ENCODE assay signal across 21 cellular contexts in genomic region chr12:52241205-52241842, GRCh38. TPM values are rescaled to one million over a fixed set of nuclear protein-coding genes. Genes with fewer than 3 reads are reported as not detected.
DNase-seq lines count a peak whose midpoint lies in the region; ATAC-seq and TF ChIP-seq lines count a peak whose summit lies in the region.
"Had no signal": no experiment of that assay in that cellular context is flagged by ENCODE, and none has a peak within 500 bp of the region (broad histone marks: within the 10 kb centered on the region; RNA-seq: fewer than 3 reads in every experiment).

No MANE protein-coding gene starts in this region.

- H4K20me1 ChIP-seq in MM.1S (ENCODE audit: insufficient read depth, low read length) = no peaks in the 10 kb centered on the region

- H3K4me2 ChIP-seq in MM.1S (ENCODE audit: low read depth, low read length) = no peak overlapping the region

- POLR2A ChIA-PET in HEK293 (lab: Yijun Ruan, JAX) = no interaction called here

- H3K27ac ChIP-seq in HEK293 (ENCODE audit: extremely low read depth, low read depth, low read length) (no peak overlapping the region), MM.1S (ENCODE audit: low read length) (no peak overlapping the region)
- H3K27ac ChIP-seq: ovary, tibial artery had no signal

- H3K9me3 Mint-ChIP-seq in neural crest cell (no peaks in the 10 kb centered on the region), chondrocyte (ENCODE audit: low read depth) (no peaks in the 10 kb centered on the region)
- H3K9me3 Mint-ChIP-seq: HFFc6, T-cell had no signal

- H3F3A ChIP-seq in MM.1S (ENCODE audit: insufficient read depth, low read length) = no peaks in the 10 kb centered on the region

- TF ChIP-seq CTCF in GM06990 (IDR thresholded peaks at IDR 0.05; ENCODE audit: insufficient read depth, low read length, poor library complexity, severe bottlenecking) = peak; percentile 27
- no peak for TF ChIP-seq CTCF in HEK293 (tag by site-specific recombination; IDR thresholded peaks at IDR 0.05)
- TF ChIP-seq CTCF in neural crest cell (conservative IDR thresholded peaks at IDR 0.05) = no peak
- no peak for TF ChIP-seq CTCF in MM.1S (IDR thresholded peaks at IDR 0.05; ENCODE audit: low read length)
- TF ChIP-seq CTCF in chondrocyte (IDR thresholded peaks at IDR 0.05) = no peak

- H3K27ac Mint-ChIP-seq in neural crest cell (ENCODE audit: unreplicated experiment) (peak overlapping the region; percentile 35), chondrocyte (ENCODE audit: unreplicated experiment) (no peak overlapping the region)
- H3K27ac Mint-ChIP-seq: HFFc6, T-cell had no signal

- peaks cover 13% of the 10 kb centered on the region for H3K4me1 Mint-ChIP-seq in neural crest cell
- H3K4me1 Mint-ChIP-seq in chondrocyte (ENCODE audit: low read depth) = peaks cover 72% of the 10 kb centered on the region

- H3K9me2 ChIP-seq in MM.1S (replicated peaks; ENCODE audit: insufficient read depth, low read length) = no peaks in the 10 kb centered on the region

- no peaks in the 10 kb centered on the region for H3K36me3 ChIP-seq in GM06990 (ENCODE audit: control insufficient read depth, insufficient read depth, low read length)
- no peaks in the 10 kb centered on the region for H3K36me3 ChIP-seq in HEK293 (ENCODE audit: control insufficient read depth in 2 of 2, insufficient read depth in 1 of 2, low read length in 2 of 2)
- H3K36me3 ChIP-seq in MM.1S (replicated peaks; ENCODE audit: insufficient read depth, low read length) = no peaks in the 10 kb centered on the region
- H3K36me3 ChIP-seq: ovary had no signal

- no peak for ATAC-seq in HG03196 (IDR thresholded peaks at IDR 0.05; ENCODE audit: unreplicated experiment)
- ATAC-seq: Right ventricle myocardium inferior, sciatic nerve, T-cell had no signal

- no peak overlapping the region for H2AFZ ChIP-seq in MM.1S (ENCODE audit: low read length)

- H3K4me3 ChIP-seq in GM06990 (replicated peaks; ENCODE audit: low read depth, low read length) = no peak overlapping the region
- no peak overlapping the region for H3K4me3 ChIP-seq in HEK293 (ENCODE audit: low read depth, low read length)
- no peak overlapping the region for H3K4me3 ChIP-seq in MM.1S (ENCODE audit: low read length)
- H3K4me3 ChIP-seq: ovary, tibial artery had no signal

- H3K36me3 Mint-ChIP-seq in neural crest cell (ENCODE audit: low read depth) (no peaks in the 10 kb centered on the region), chondrocyte (ENCODE audit: low read depth) (no peaks in the 10 kb centered on the region)
- H3K36me3 Mint-ChIP-seq: T-cell had no signal

- H3K27me3 ChIP-seq in GM06990 (replicated peaks; ENCODE audit: control insufficient read depth, insufficient read depth, low read length) (no peaks in the 10 kb centered on the region), MM.1S (replicated peaks; ENCODE audit: insufficient read depth, low read length) (no peaks in the 10 kb centered on the region)
- H3K27me3 ChIP-seq: ovary, tibial artery had no signal

- H3K4me1 ChIP-seq in HEK293 (ENCODE audit: control insufficient read depth, insufficient read depth, low read length) (peaks cover 8% of the 10 kb centered on the region), MM.1S (ENCODE audit: low read length) (no peaks in the 10 kb centered on the region)

- H3K79me2 ChIP-seq in MM.1S (ENCODE audit: low read length) = no peaks in the 10 kb centered on the region

- H3K9ac ChIP-seq in MM.1S (ENCODE audit: low read length) = no peak overlapping the region

- CTCF ChIA-PET in HEK293 (lab: Yijun Ruan, JAX) = interaction anchor here (0.6 to 1.6 kb wide), 3 partner anchors 20 to 65 kb away, joined by 3 to 6 read pairs (median 4); no protein-coding TSS in a partner anchor

- peaks cover 17% of the 10 kb centered on the region for H3K27me3 Mint-ChIP-seq in neural crest cell (ENCODE audit: low read depth)
- no peaks in the 10 kb centered on the region for H3K27me3 Mint-ChIP-seq in chondrocyte (ENCODE audit: low read depth)

- no peak overlapping the region for H3K4me3 Mint-ChIP-seq in neural crest cell
- no peak overlapping the region for H3K4me3 Mint-ChIP-seq in chondrocyte (ENCODE audit: unreplicated experiment)
- H3K4me3 Mint-ChIP-seq: HFFc6, T-cell had no signal

- H3K9me3 ChIP-seq in HEK293 (ENCODE audit: control insufficient read depth, insufficient read depth, low read depth, low read length) (no peaks in the 10 kb centered on the region), MM.1S (replicated peaks; ENCODE audit: insufficient read depth, low read length) (no peaks in the 10 kb centered on the region)
- H3K9me3 ChIP-seq: Caco-2, ovary, tibial artery had no signal

- no peak for DNase-seq in GM06990 (ENCODE audit: extremely low read depth, insufficient read length)
- DNase-seq in T1000 (lab: John Stamatoyannopoulos, UW) = peak; percentile 99
- DNase-seq in neural crest cell (ENCODE audit: low read depth, low spot score) = no peak
- no peak for DNase-seq in activated CD4-positive, alpha-beta T cell treated with anti-CD3 and anti-CD28 coated beads for 48 hours
- DNase-seq in MM.1S = no peak
- DNase-seq in chondrocyte (ENCODE audit: low spot score) = no peak
- DNase-seq: activated CD4-positive, alpha-beta T cell treated with anti-CD3 and anti-CD28 coated beads, Interleukin-2, amount 50 U/mL, for 1 hour; activated naive CD4-positive, alpha-beta T cell treated with Interleukin-2 at 50 U/mL for 16 hours; Caco-2; effector CD8-positive, alpha-beta T cell; HFFc6; NCI-H187; ovary; stimulated activated naive CD4-positive, alpha-beta T cell treated with Interleukin-2 at 50 U/mL for 16 hours; T-cell; tibial artery had no signal

TF ChIP-seq in HEK293, 187 proteins besides CTCF, POLR2A, EP300 and RAD21:
- TF ChIP-seq, protein P1, sequence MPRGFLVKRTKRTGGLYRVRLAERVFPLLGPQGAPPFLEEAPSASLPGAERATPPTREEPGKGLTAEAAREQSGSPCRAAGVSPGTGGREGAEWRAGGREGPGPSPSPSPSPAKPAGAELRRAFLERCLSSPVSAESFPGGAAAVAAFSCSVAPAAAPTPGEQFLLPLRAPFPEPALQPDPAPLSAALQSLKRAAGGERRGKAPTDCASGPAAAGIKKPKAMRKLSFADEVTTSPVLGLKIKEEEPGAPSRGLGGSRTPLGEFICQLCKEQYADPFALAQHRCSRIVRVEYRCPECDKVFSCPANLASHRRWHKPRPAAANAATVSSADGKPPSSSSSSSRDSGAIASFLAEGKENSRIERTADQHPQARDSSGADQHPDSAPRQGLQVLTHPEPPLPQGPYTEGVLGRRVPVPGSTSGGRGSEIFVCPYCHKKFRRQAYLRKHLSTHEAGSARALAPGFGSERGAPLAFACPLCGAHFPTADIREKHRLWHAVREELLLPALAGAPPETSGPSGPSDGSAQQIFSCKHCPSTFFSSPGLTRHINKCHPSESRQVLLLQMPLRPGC (tag by site-specific recombination; IDR thresholded peaks at IDR 0.05) = no peak
- no peak for TF ChIP-seq ZBTB44 (tag by site-specific recombination; IDR thresholded peaks at IDR 0.05)
- no peak for TF ChIP-seq ZNF76 (tag by site-specific recombination; IDR thresholded peaks at IDR 0.05; ENCODE audit: borderline replicate concordance, low read depth)
- peak; percentile 77 for TF ChIP-seq ZFHX2 (tag by site-specific recombination; conservative IDR thresholded peaks at IDR 0.05)
- TF ChIP-seq KLF9 (tag by site-specific recombination; IDR thresholded peaks at IDR 0.05; ENCODE audit: low read depth) = no peak
- TF ChIP-seq EGR2 (tag by site-specific recombination; IDR thresholded peaks at IDR 0.05; ENCODE audit: low read depth) = peak; percentile 61; the same call in 1 of the 2 replicates
- 0 out of 2 replicates have a peak, but pooled peaks have one; percentile 17 for TF ChIP-seq ZBTB20 (tag by site-specific recombination; IDR thresholded peaks at IDR 0.05)
- TF ChIP-seq ZNF19 (tag by site-specific recombination; IDR thresholded peaks at IDR 0.05; ENCODE audit: low read depth) = no peak
- peak; percentile 65 for TF ChIP-seq ZIC2 (tag by site-specific recombination; IDR thresholded peaks at IDR 0.05)

RNA-seq across cellular contexts. Expression of gene KRT7, which starts 8.3 kb away (rescaled TPM):
- total RNA-seq in neural crest cell = not detected in 2 replicates
- total RNA-seq in chondrocyte = 187 to 277 TPM (median 266 TPM) in 3 replicates
- total RNA-seq: Right ventricle myocardium inferior had no signal

RNA-seq across cellular contexts. Expression of gene KRT86, which starts 33.1 kb away (rescaled TPM):
- total RNA-seq in neural crest cell = not detected in 2 replicates
- total RNA-seq in chondrocyte = 0.44 to 0.92 TPM (median 0.67 TPM) in 3 replicates
- total RNA-seq: Caco-2, Right ventricle myocardium inferior had no signal

RNA-seq across cellular contexts. Expression of gene KRT80, which starts 49.5 kb away (rescaled TPM):
- total RNA-seq in neural crest cell = not detected in 2 replicates
- 10.7 to 17.0 TPM (median 12.1 TPM) in 3 replicates for total RNA-seq in chondrocyte
- total RNA-seq: Right ventricle myocardium inferior had no signal

RNA-seq across cellular contexts. Expression of gene KRT81, which starts 50.0 kb away (rescaled TPM):
- total RNA-seq in neural crest cell (not detected in 2 replicates), chondrocyte (1.1 to 2.2 TPM (median 1.3 TPM) in 3 replicates)
- total RNA-seq: liver, Right ventricle myocardium inferior, sciatic nerve had no signal

Comparison
In these comparisons a context has a peak if more than half of its experiments do, and no peak if none do; other contexts are left out.
1. RNA of gene KRT7, which starts 8.3 kb away (total RNA-seq): 187 to 277 TPM in chondrocyte; not detected in neural crest cell; every median in the first group is over 100 times any median in the second.
2. RNA of gene KRT80, which starts 49.5 kb away (total RNA-seq): 10.7 to 17.0 TPM in chondrocyte; not detected in neural crest cell; every median in the first group is over 10 times any median in the second.